In the genomic region with DNA sequence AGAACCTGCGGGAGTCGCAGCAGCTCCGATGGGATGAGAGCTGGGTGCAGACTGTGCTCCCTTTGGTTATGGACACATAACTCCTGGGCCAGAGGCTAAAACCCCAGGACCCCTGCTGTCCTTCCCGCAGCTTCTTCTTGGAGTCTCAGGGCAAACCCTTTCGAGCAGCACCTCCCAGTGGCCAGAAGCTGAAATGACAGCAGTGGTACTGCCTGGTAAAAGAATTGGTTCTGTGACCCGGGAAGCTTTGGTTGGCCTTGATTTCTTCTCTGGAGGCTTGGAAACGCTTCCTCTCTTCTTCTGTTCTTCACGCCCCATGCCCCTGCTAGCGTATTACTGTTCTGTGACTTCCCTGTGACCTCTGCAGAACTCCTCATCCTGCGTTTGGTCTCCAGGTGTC, we compare ENCODE assay signal across 8 cellular contexts. TPM values are rescaled to one million over a fixed set of nuclear protein-coding genes. Genes with fewer than 3 reads are reported as not detected.
DNase-seq lines count a peak whose midpoint lies in the region; ATAC-seq and TF ChIP-seq lines count a peak whose summit lies in the region.
"Not testable (repeated sequence)": the region's sequence is repeated elsewhere in the genome, so short reads cannot be mapped to it uniquely, and the experiment has no call there.

No MANE protein-coding gene starts in this region.

- not testable (repeated sequence) for H3K4me1 ChIP-seq in DND-41 (ENCODE audit: insufficient read depth, low read length); thyroid gland

- H3K36me3 Mint-ChIP-seq in chondrocyte (ENCODE audit: low read depth): peaks cover 12% of the 10 kb centered on the region
- not testable (repeated sequence) for H3K36me3 Mint-ChIP-seq in progenitor cell of endocrine pancreas (ENCODE audit: insufficient read depth)

- TF ChIP-seq CTCF in DND-41 (IDR thresholded peaks at IDR 0.05; ENCODE audit: borderline replicate concordance, extremely low read depth, low read length, poor library complexity, severe bottlenecking): peak; percentile 65
- peak; percentile 59 for TF ChIP-seq CTCF in LNCaP clone FGC (IDR thresholded peaks at IDR 0.05; ENCODE audit: control insufficient read depth, extremely low read depth, insufficient read depth)
- peak; percentile 79 for TF ChIP-seq CTCF in chondrocyte (IDR thresholded peaks at IDR 0.05)
- TF ChIP-seq CTCF in progenitor cell of endocrine pancreas (IDR thresholded peaks at IDR 0.05; ENCODE audit: unreplicated experiment): peak; percentile 71
- peak in 5 of 6 experiments; percentile 20 to 65 (median 36) for TF ChIP-seq CTCF in thyroid gland (IDR thresholded peaks at IDR 0.05)

- H2AFZ ChIP-seq in DND-41 (ENCODE audit: low read depth, low read length): not testable (repeated sequence)

- H3K4me1 Mint-ChIP-seq in chondrocyte (ENCODE audit: low read depth); progenitor cell of endocrine pancreas (ENCODE audit: low read depth): not testable (repeated sequence)

- not testable (repeated sequence) for TF ChIP-seq POLR2A in thyroid gland (IDR thresholded peaks at IDR 0.05)

- H3K4me3 ChIP-seq in DND-41 (ENCODE audit: low read depth in 1 of 2, low read length in 2 of 2); LNCaP clone FGC (ENCODE audit: low read depth, low read length); thyroid gland (replicated peaks in 1 of 3): not testable (repeated sequence)

- H3K27ac Mint-ChIP-seq in chondrocyte (ENCODE audit: unreplicated experiment): not testable (repeated sequence)
- H3K27ac Mint-ChIP-seq in progenitor cell of endocrine pancreas: peak overlapping the region; percentile 45

- not testable (repeated sequence) for H3K9me3 ChIP-seq in DND-41 (ENCODE audit: insufficient read depth, low read length, severe bottlenecking); thyroid gland

- not testable (repeated sequence) for H3K27me3 ChIP-seq in DND-41 (ENCODE audit: insufficient read depth, low read length, poor library complexity); thyroid gland

- H3K79me2 ChIP-seq in DND-41 (ENCODE audit: insufficient read depth, low read length): not testable (repeated sequence)

- not testable (repeated sequence) for H3K27ac ChIP-seq in DND-41 (ENCODE audit: low read length); thyroid gland

- not testable (repeated sequence) for H3K9ac ChIP-seq in DND-41 (ENCODE audit: low read depth, low read length)

- intact Hi-C loops in thyroid gland (cut with DNase I): not testable (repeated sequence)

- not testable (repeated sequence) for H4K20me1 ChIP-seq in DND-41 (ENCODE audit: insufficient read depth, low read length)

- ATAC-seq in DND-41 (ENCODE audit: insufficient read depth, low read depth): not testable (repeated sequence)

- H3K36me3 ChIP-seq in DND-41 (ENCODE audit: insufficient read depth, low read length): peaks cover 14% of the 10 kb centered on the region; the same call in 1 of the 2 replicates
- H3K36me3 ChIP-seq in thyroid gland: peaks cover 10 to 11% of the 10 kb centered on the region in 2 donors

- H3K4me3 Mint-ChIP-seq in chondrocyte (ENCODE audit: unreplicated experiment); progenitor cell of endocrine pancreas (ENCODE audit: low read depth): not testable (repeated sequence)

- not testable (repeated sequence) for H3K4me2 ChIP-seq in DND-41 (ENCODE audit: insufficient read depth, low read length)

- H3K27me3 Mint-ChIP-seq in chondrocyte (ENCODE audit: low read depth); progenitor cell of endocrine pancreas: not testable (repeated sequence)

- 63 to 86% methylated on average over 8 to 10 of the region's 10 CpGs for WGBS in thyroid gland, 2 donors

- not testable (repeated sequence) for H3K9me3 Mint-ChIP-seq in chondrocyte (ENCODE audit: low read depth); progenitor cell of endocrine pancreas (ENCODE audit: low read depth)

- DNase-seq in DND-41 (peak; percentile 61), RPMI8226 (peak; percentile 72), activated T-cell treated with anti-CD3 and anti-CD28 coated beads for 1 hour (ENCODE audit: low read depth) (peak; percentile 44), iPS DF 4.7 (ENCODE audit: extremely low read depth, low spot score) (peak; percentile 68), progenitor cell of endocrine pancreas (ENCODE audit: low spot score, unreplicated experiment) (peak; percentile 45), thyroid gland (peak; percentile 49 to 54)
- not testable (repeated sequence) for DNase-seq in LNCaP clone FGC (ENCODE audit: low read depth); chondrocyte (ENCODE audit: low spot score)

RNA-seq across cellular contexts. Expression of a gene that starts 12.8 kb away (rescaled TPM):
- 8.7 to 11.9 TPM (median 10.7 TPM) in 3 replicates for total RNA-seq in chondrocyte
- total RNA-seq in progenitor cell of endocrine pancreas: 11.2 and 13.7 TPM in 2 replicates
- total RNA-seq in thyroid gland: 10 to 100 TPM in 2 of 4 donors, 1 to 10 TPM in 2; 8.7 to 14.9 (median 10.9) TPM

RNA-seq across cellular contexts. Expression of a gene that starts 13.2 kb away (rescaled TPM):
- total RNA-seq in chondrocyte (31.6 to 35.7 TPM (median 32.2 TPM) in 3 replicates), progenitor cell of endocrine pancreas (28.4 and 30.8 TPM in 2 replicates), thyroid gland (10 to 100 TPM; 27.3 to 47.1 (median 43.0) TPM)

RNA-seq across cellular contexts. Expression of a gene that starts 19.0 kb away (rescaled TPM):
- total RNA-seq in chondrocyte (not detected in 3 replicates), progenitor cell of endocrine pancreas (not detected in 2 replicates), thyroid gland (100 to 1,000 TPM; 172 to 385 (median 287) TPM)

RNA-seq across cellular contexts. Expression of a gene that starts 51.1 kb away (rescaled TPM):
- 10.1 to 11.8 TPM (median 11.3 TPM) in 3 replicates for total RNA-seq in chondrocyte
- total RNA-seq in progenitor cell of endocrine pancreas: 28.4 and 29.2 TPM in 2 replicates
- 10 to 100 TPM; 26.0 to 46.8 (median 30.8) TPM for total RNA-seq in thyroid gland

Comparison
In these comparisons a context has a peak if more than half of its experiments do, and no peak if none do; other contexts are left out.
1. RNA of a gene that starts 19.0 kb away (total RNA-seq): 172 to 385 TPM in thyroid gland; not detected in chondrocyte and not detected in progenitor cell of endocrine pancreas; every median in the first group is over 100 times any median in the second.
2. Peak in every context shown above with its lines, with median percentiles within 50 percentile points of each other: CTCF ChIP-seq.